3 cellular contexts compared by ENCODE assay signal in genomic region chr4:136737066-136737465, GRCh38.
"Had no signal": no experiment of that assay in that cellular context is flagged by ENCODE, and none has a peak within 500 bp of the region (broad histone marks: within the 10 kb centered on the region; RNA-seq: fewer than 3 reads in every experiment).

No MANE protein-coding gene starts in this region.

- H3K4me3 ChIP-seq: GM23338 had no signal

- H3K4me2 ChIP-seq: GM23338 had no signal

- ATAC-seq: GM23338 had no signal

- DNase-seq: H9, HCEC 1CT had no signal

- H2AFZ ChIP-seq: GM23338 had no signal
